11 cellular contexts compared by ENCODE assay signal in genomic region chr1:10495942-10496341, GRCh38. TPM values are rescaled to one million over a fixed set of nuclear protein-coding genes. Genes with fewer than 3 reads are reported as not detected.
DNase-seq lines count a peak whose midpoint lies in the region; ATAC-seq and TF ChIP-seq lines count a peak whose summit lies in the region.
"Had no signal": no experiment of that assay in that cellular context is flagged by ENCODE, and none has a peak within 500 bp of the region (broad histone marks: within the 10 kb centered on the region; RNA-seq: fewer than 3 reads in every experiment).

No MANE protein-coding gene starts in this region.

- CTCF ChIA-PET in CD4-positive, alpha-beta T cell (lab: Charles Lee), result interaction anchor here (1.3 to 8.3 kb wide), 5 partner anchors 11 to 38 kb away, joined by 3 to 126 read pairs (median 6); partner anchors contain the start of gene DFFA

- H3K9me3 Mint-ChIP-seq in CD4-positive, alpha-beta T cell, result no peaks in the 10 kb centered on the region
- no peaks in the 10 kb centered on the region for H3K9me3 Mint-ChIP-seq in activated naive CD8-positive, alpha-beta T cell treated with anti-CD3 and anti-CD28 coated beads, Interleukin-2, amount 10 ng/mL, durations not matched to agents 7 days and 5 days
- no peaks in the 10 kb centered on the region for H3K9me3 Mint-ChIP-seq in memory B cell

- H3K4me1 Mint-ChIP-seq in CD4-positive, alpha-beta T cell (ENCODE audit: low read depth), result peaks cover 64% of the 10 kb centered on the region
- H3K4me1 Mint-ChIP-seq in activated naive CD8-positive, alpha-beta T cell treated with anti-CD3 and anti-CD28 coated beads, Interleukin-2, amount 10 ng/mL, durations not matched to agents 7 days and 5 days, result peaks cover 43% of the 10 kb centered on the region
- peaks cover 21% of the 10 kb centered on the region for H3K4me1 Mint-ChIP-seq in memory B cell

- H3K4me3 Mint-ChIP-seq in CD4-positive, alpha-beta T cell, result peak overlapping the region; percentile 80
- H3K4me3 Mint-ChIP-seq in activated naive CD8-positive, alpha-beta T cell treated with anti-CD3 and anti-CD28 coated beads, Interleukin-2, amount 10 ng/mL, durations not matched to agents 7 days and 5 days, result peak overlapping the region; percentile 84
- H3K4me3 Mint-ChIP-seq in memory B cell, result peak overlapping the region; percentile 27

- H3K9me3 ChIP-seq in CD4-positive, alpha-beta T cell (ENCODE audit: control insufficient read depth, low read length), result no peaks in the 10 kb centered on the region
- H3K9me3 ChIP-seq in mucosa of descending colon, result no peaks in the 10 kb centered on the region
- H3K9me3 ChIP-seq: SJSA1 had no signal

- peaks cover 12% of the 10 kb centered on the region for H3K4me1 ChIP-seq in mucosa of descending colon (ENCODE audit: low read depth)

- TF ChIP-seq CTCF in CD4-positive, alpha-beta T cell (IDR thresholded peaks at IDR 0.05), result no peak
- TF ChIP-seq CTCF in mucosa of descending colon (IDR thresholded peaks at IDR 0.05), result no peak

- POLR2A ChIA-PET in CD4-positive, alpha-beta T cell (lab: Charles Lee), result interaction anchor here (0.7 to 3.3 kb wide), 6 partner anchors 12 to 444 kb away, joined by 4 to 33 read pairs (median 12); partner anchors contain the start of gene CENPS
- POLR2A ChIA-PET in activated naive CD8-positive, alpha-beta T cell treated with anti-CD3 and anti-CD28 coated beads, Interleukin-2, amount 10 ng/mL, durations not matched to agents 7 days and 5 days (lab: Charles Lee), result interaction anchor here (1.2 to 2.9 kb wide), 4 partner anchors 12 to 66 kb away, joined by 3 to 24 read pairs (median 12); partner anchors contain the start of gene CENPS

- peaks cover 16% of the 10 kb centered on the region for H3K36me3 Mint-ChIP-seq in CD4-positive, alpha-beta T cell (ENCODE audit: low read depth)
- H3K36me3 Mint-ChIP-seq in activated naive CD8-positive, alpha-beta T cell treated with anti-CD3 and anti-CD28 coated beads, Interleukin-2, amount 10 ng/mL, durations not matched to agents 7 days and 5 days, result peaks cover 8% of the 10 kb centered on the region
- peaks cover 6% of the 10 kb centered on the region for H3K36me3 Mint-ChIP-seq in memory B cell

- intact Hi-C loops in CD4-positive, alpha-beta T cell (cut with DNase I, micrococcal nuclease), result loop anchor here (1.0 to 10.0 kb wide), 9 partner anchors 11 to 1149 kb away; partner anchors contain the start of genes KIF1B (in 1 of the 2) and PEX14 (in 1 of the 2)
- intact Hi-C loops in mucosa of descending colon (cut with DNase I, micrococcal nuclease), result loop anchor here in 1 of 2 donors (10.0 kb wide), 1 partner anchor 61 kb away; the partner anchor contains the start of gene CENPS

- H3K36me3 ChIP-seq in mucosa of descending colon (ENCODE audit: low read depth), result no peaks in the 10 kb centered on the region

- peak; percentile 65 for ATAC-seq in CD4-positive, alpha-beta T cell (ENCODE audit: poor library complexity)
- peak; percentile 32 for ATAC-seq in activated naive CD8-positive, alpha-beta T cell treated with anti-CD3 and anti-CD28 coated beads, Interleukin-2, amount 10 ng/mL, durations not matched to agents 7 days and 5 days (ENCODE audit: low read depth)
- ATAC-seq in memory B cell (ENCODE audit: low read depth) (peak; percentile 16), GM19324 (IDR thresholded peaks at IDR 0.05; ENCODE audit: low FRiP score, unreplicated experiment) (no peak), HG03025 (IDR thresholded peaks at IDR 0.05; ENCODE audit: low FRiP score, unreplicated experiment) (no peak), mucosa of descending colon (no peak)

- H3K4me3 ChIP-seq in Jurkat, Clone E6-1 (ENCODE audit: low read length), result peak overlapping the region; percentile 35
- H3K4me3 ChIP-seq in mucosa of descending colon, result no peak overlapping the region
- H3K4me3 ChIP-seq: SJSA1 had no signal

- H3K27ac Mint-ChIP-seq in CD4-positive, alpha-beta T cell, result peak overlapping the region; percentile 93
- H3K27ac Mint-ChIP-seq in activated naive CD8-positive, alpha-beta T cell treated with anti-CD3 and anti-CD28 coated beads, Interleukin-2, amount 10 ng/mL, durations not matched to agents 7 days and 5 days, result peak overlapping the region; percentile 87
- peak overlapping the region; percentile 97 for H3K27ac Mint-ChIP-seq in memory B cell

- no peaks in the 10 kb centered on the region for H3K27me3 ChIP-seq in CD4-positive, alpha-beta T cell (ENCODE audit: control insufficient read depth, insufficient read depth, low read length)
- H3K27me3 ChIP-seq: SJSA1 had no signal

- peak in 8 of 10 experiments; percentile 10 to 62 (median 31) for DNase-seq in CD4-positive, alpha-beta T cell
- DNase-seq in Jurkat, Clone E6-1 (ENCODE audit: low read depth, low spot score), result peak; percentile 68
- DNase-seq in activated naive CD8-positive, alpha-beta T cell treated with anti-CD3 and anti-CD28 coated beads, Interleukin-2, amount 10 ng/mL, durations not matched to agents 7 days and 5 days, result peak; percentile 50
- DNase-seq in memory B cell (ENCODE audit: low spot score in 2 of 2), result no peak
- no peak for DNase-seq in NCI-H446 treated with DMSO at 0.1 percent for 48 hours (lab: John Stamatoyannopoulos, UW)
- no peak for DNase-seq in mucosa of descending colon
- DNase-seq: effector CD8-positive, alpha-beta T cell; NCI-H2029 had no signal

- no peaks in the 10 kb centered on the region for H3K27me3 Mint-ChIP-seq in CD4-positive, alpha-beta T cell
- H3K27me3 Mint-ChIP-seq in activated naive CD8-positive, alpha-beta T cell treated with anti-CD3 and anti-CD28 coated beads, Interleukin-2, amount 10 ng/mL, durations not matched to agents 7 days and 5 days, result no peaks in the 10 kb centered on the region
- no peaks in the 10 kb centered on the region for H3K27me3 Mint-ChIP-seq in memory B cell

- peak overlapping the region; percentile 60 for H3K27ac ChIP-seq in CD4-positive, alpha-beta T cell (ENCODE audit: low read depth, low read length)
- H3K27ac ChIP-seq: SJSA1 had no signal

RNA-seq across cellular contexts. Expression of gene PEX14, which starts 21.2 kb away (rescaled TPM):
- total RNA-seq in CD4-positive, alpha-beta T cell, result 10 to 100 TPM; 13.3 to 14.8 TPM
- polyA plus RNA-seq in Jurkat, Clone E6-1 (2012; ENCODE audit: insufficient read depth, insufficient read length), result 22.4 TPM
- 10 to 100 TPM; 21.6 to 25.2 TPM for total RNA-seq in activated naive CD8-positive, alpha-beta T cell treated with anti-CD3 and anti-CD28 coated beads, Interleukin-2, amount 10 ng/mL, durations not matched to agents 7 days and 5 days
- 10 to 100 TPM; 18.9 to 23.8 (median 21.3) TPM for total RNA-seq in mucosa of descending colon

RNA-seq across cellular contexts. Expression of gene DFFA, which starts 23.6 kb away (rescaled TPM):
- 1 to 10 TPM; 7.4 to 9.1 TPM for total RNA-seq in CD4-positive, alpha-beta T cell
- polyA plus RNA-seq in Jurkat, Clone E6-1 (2012; ENCODE audit: insufficient read depth, insufficient read length), result 50.4 TPM
- total RNA-seq in activated naive CD8-positive, alpha-beta T cell treated with anti-CD3 and anti-CD28 coated beads, Interleukin-2, amount 10 ng/mL, durations not matched to agents 7 days and 5 days, result 10 to 100 TPM; 31.9 to 33.2 TPM
- total RNA-seq in mucosa of descending colon, result 10 to 100 TPM; 20.9 to 34.0 (median 21.9) TPM

RNA-seq across cellular contexts. Expression of gene CORT, which starts 46.1 kb away (rescaled TPM):
- under 1 TPM in 1 of 2 experiments, not detected in 1; 0.25 TPM for total RNA-seq in CD4-positive, alpha-beta T cell
- not detected for polyA plus RNA-seq in Jurkat, Clone E6-1 (2012; ENCODE audit: insufficient read depth, insufficient read length)
- under 1 TPM; 0.31 to 0.39 TPM for total RNA-seq in activated naive CD8-positive, alpha-beta T cell treated with anti-CD3 and anti-CD28 coated beads, Interleukin-2, amount 10 ng/mL, durations not matched to agents 7 days and 5 days
- total RNA-seq in mucosa of descending colon, result under 1 TPM in 2 of 3 donors, not detected in 1; 0.32 to 0.43 TPM
- total RNA-seq: SJSA1 had no signal

Comparison
In these comparisons a context has a peak if more than half of its experiments do, and no peak if none do; other contexts are left out.
1. ATAC-seq: peak in CD4-positive, alpha-beta T cell (single experiment), activated naive CD8-positive, alpha-beta T cell treated with anti-CD3 and anti-CD28 coated beads, Interleukin-2, amount 10 ng/mL, durations not matched to agents 7 days and 5 days (single experiment) and memory B cell (single experiment); none in GM19324 (single experiment), HG03025 (single experiment) and mucosa of descending colon (single experiment).
2. DNase-seq: peak in CD4-positive, alpha-beta T cell (8 of 10), Jurkat, Clone E6-1 (single experiment) and activated naive CD8-positive, alpha-beta T cell treated with anti-CD3 and anti-CD28 coated beads, Interleukin-2, amount 10 ng/mL, durations not matched to agents 7 days and 5 days (single experiment); none in memory B cell (0 of 2), NCI-H446 treated with DMSO at 0.1 percent for 48 hours (single experiment) and mucosa of descending colon (0 of 3).
3. H3K4me3 Mint-ChIP-seq: peak in every context shown above with its lines; median percentile 84 in activated naive CD8-positive, alpha-beta T cell treated with anti-CD3 and anti-CD28 coated beads, Interleukin-2, amount 10 ng/mL, durations not matched to agents 7 days and 5 days; 80 in CD4-positive, alpha-beta T cell; 27 in memory B cell.
4. Peak in every context shown above with its lines, with median percentiles within 50 percentile points of each other: H3K27ac Mint-ChIP-seq.